ENCODE assay signal across 8 cellular contexts in genomic region chr1:7070389-7071029, GRCh38.
A peak's percentile ranks its signal among the peaks of the same experiment; 100 is the strongest.
DNase-seq lines count a peak whose midpoint lies in the region; ATAC-seq and TF ChIP-seq lines count a peak whose summit lies in the region.

No MANE protein-coding gene starts in this region.

- CTCF ChIA-PET in CD8-positive, alpha-beta T cell (lab: Charles Lee), result interaction anchor here (0.5 to 3.4 kb wide), 26 partner anchors 8 to 351 kb away, joined by 3 to 26 read pairs (median 4); no protein-coding TSS in a partner anchor
- CTCF ChIA-PET in PC-3 (lab: Charles Lee), result interaction anchor here (1.4 kb wide), 1 partner anchor 28 kb away, joined by 6 read pairs; no protein-coding TSS in a partner anchor

- H3K4me2 ChIP-seq in PC-3 (ENCODE audit: low read length), result peak overlapping the region; percentile 54
- no peak overlapping the region for H3K4me2 ChIP-seq in neural cell (ENCODE audit: low read length)

- no peaks in the 10 kb centered on the region for H3K27me3 ChIP-seq in CD8-positive, alpha-beta T cell (ENCODE audit: insufficient read depth, low read length)
- peaks cover 43% of the 10 kb centered on the region for H3K27me3 ChIP-seq in PC-3 (ENCODE audit: low read length)
- no peaks in the 10 kb centered on the region for H3K27me3 ChIP-seq in neural cell (ENCODE audit: insufficient read depth, low read depth, low read length)
- peaks cover 4 to 15% (median 7%) of the 10 kb centered on the region in 5 donors for H3K27me3 ChIP-seq in subcutaneous abdominal adipose tissue (ENCODE audit: control insufficient read depth in 5 of 5, insufficient read depth in 4 of 5, low read length in 5 of 5)

- no peaks in the 10 kb centered on the region for H3K36me3 ChIP-seq in CD8-positive, alpha-beta T cell (ENCODE audit: insufficient read depth, low read length)
- H3K36me3 ChIP-seq in PC-3 (ENCODE audit: low read depth, low read length), result no peaks in the 10 kb centered on the region
- no peaks in the 10 kb centered on the region for H3K36me3 ChIP-seq in neural cell (ENCODE audit: insufficient read depth, low read length)
- no peaks in the 10 kb centered on the region for H3K36me3 ChIP-seq in subcutaneous abdominal adipose tissue (ENCODE audit: control insufficient read depth in 5 of 5, insufficient read depth in 5 of 5, low read length in 5 of 5)

- H3K9me2 ChIP-seq in PC-3 (replicated peaks; ENCODE audit: low read length) (no peaks in the 10 kb centered on the region), neural cell (ENCODE audit: insufficient read depth, low read length) (no peaks in the 10 kb centered on the region)

- TF ChIP-seq EP300 in neural cell (conservative IDR thresholded peaks at IDR 0.05; ENCODE audit: poor library complexity, severe bottlenecking), result no peak

- no peak overlapping the region for H3K4me3 Mint-ChIP-seq in CD8-positive, alpha-beta T cell

- peaks cover 24% of the 10 kb centered on the region for H3K27me3 Mint-ChIP-seq in CD8-positive, alpha-beta T cell (ENCODE audit: low read depth)

- TF ChIP-seq RAD21 in neural cell (conservative IDR thresholded peaks at IDR 0.05), result peak; percentile 60

- POLR2A ChIA-PET in CD8-positive, alpha-beta T cell (lab: Charles Lee), result no interaction called here
- POLR2A ChIA-PET in PC-3 (lab: Charles Lee; ENCODE audit: unreplicated experiment), result no interaction called here

- no TSS peak for BruUV-seq in PC-3 (replicated peaks; lab: Mats Ljungman, UMichigan)

- H3K9me3 ChIP-seq in CD8-positive, alpha-beta T cell (ENCODE audit: low read length), result no peaks in the 10 kb centered on the region
- H3K9me3 ChIP-seq in PC-3 (ENCODE audit: low read length) (no peaks in the 10 kb centered on the region), neural cell (ENCODE audit: low read length) (no peaks in the 10 kb centered on the region), subcutaneous abdominal adipose tissue (ENCODE audit: control insufficient read depth in 5 of 5, low read length in 5 of 5) (no peaks in the 10 kb centered on the region)

- no peaks in the 10 kb centered on the region for H3K36me3 Mint-ChIP-seq in CD8-positive, alpha-beta T cell

- H3K9ac ChIP-seq in PC-3 (ENCODE audit: low read length), result no peak overlapping the region
- H3K9ac ChIP-seq in neural cell (ENCODE audit: low read length), result no peak overlapping the region
- H3K9ac ChIP-seq in subcutaneous abdominal adipose tissue (ENCODE audit: low read length in 5 of 5), result peak overlapping the region in 1 of 5 donors; percentile 29

- intact Hi-C loops in CD8-positive, alpha-beta T cell (cut with DNase I, micrococcal nuclease), result loop anchor here in 1 of 2 experiments (1.0 to 2.0 kb wide), 2 partner anchors 276 to 350 kb away; no protein-coding TSS in a partner anchor
- intact Hi-C loops in PC-3 (cut with micrococcal nuclease), result loop anchor here (1.0 to 2.0 kb wide), 2 partner anchors 276 to 350 kb away; no protein-coding TSS in a partner anchor

- DNase-seq in CD8-positive, alpha-beta T cell, result peak; percentile 15 to 59 (median 47)
- peak; percentile 72 for DNase-seq in PC-3
- peak; percentile 59 for DNase-seq in activated T-cell treated with anti-CD3 and anti-CD28 coated beads, Interleukin-2, amount 50 U/mL, for 48 hours
- peak; percentile 73 for DNase-seq in fibroblast of pulmonary artery (ENCODE audit: low read depth)

- H4K20me1 ChIP-seq in PC-3 (ENCODE audit: low read length) (no peaks in the 10 kb centered on the region), neural cell (ENCODE audit: insufficient read depth) (no peaks in the 10 kb centered on the region)

- H3K4me1 ChIP-seq in CD8-positive, alpha-beta T cell (ENCODE audit: insufficient read depth, low read length), result peaks cover 4% of the 10 kb centered on the region
- no peaks in the 10 kb centered on the region for H3K4me1 ChIP-seq in PC-3 (ENCODE audit: insufficient read depth, low read length)
- H3K4me1 ChIP-seq in subcutaneous abdominal adipose tissue (ENCODE audit: control insufficient read depth in 5 of 5, insufficient read depth in 5 of 5, low read length in 5 of 5), result peaks cover 0 to 9% (median 7%) of the 10 kb centered on the region in 5 donors

- peaks cover 4% of the 10 kb centered on the region for H3K4me1 Mint-ChIP-seq in CD8-positive, alpha-beta T cell (ENCODE audit: low read depth)

- no peaks in the 10 kb centered on the region for H3F3A ChIP-seq in PC-3 (ENCODE audit: low read length, unreplicated experiment)
- H3F3A ChIP-seq in neural cell (ENCODE audit: insufficient read depth, low read length, poor library complexity, severe bottlenecking), result no peaks in the 10 kb centered on the region

- H3K4me3 ChIP-seq in CD8-positive, alpha-beta T cell (ENCODE audit: low read depth, low read length), result no peak overlapping the region
- no peak overlapping the region for H3K4me3 ChIP-seq in PC-3 (ENCODE audit: low read length)
- H3K4me3 ChIP-seq in fibroblast of pulmonary artery (replicated peaks; ENCODE audit: low read depth, low read length), result peak overlapping the region; percentile 47
- peak overlapping the region; percentile 35 for H3K4me3 ChIP-seq in neural cell (ENCODE audit: low read length)
- H3K4me3 ChIP-seq in subcutaneous abdominal adipose tissue (ENCODE audit: low read depth in 1 of 5, low read length in 5 of 5), result peak overlapping the region; percentile 34 to 74 (median 54)

- H3K79me2 ChIP-seq in PC-3 (ENCODE audit: low read length) (no peaks in the 10 kb centered on the region), neural cell (replicated peaks; ENCODE audit: insufficient read depth, low read length) (no peaks in the 10 kb centered on the region)

- no peaks in the 10 kb centered on the region for H3K9me3 Mint-ChIP-seq in CD8-positive, alpha-beta T cell

- no peak for ATAC-seq in CD8-positive, alpha-beta T cell
- peak; percentile 39 for ATAC-seq in HG03432 (IDR thresholded peaks at IDR 0.05; ENCODE audit: unreplicated experiment)
- peak; percentile 88 for ATAC-seq in PC-3
- ATAC-seq in HG02798 (IDR thresholded peaks at IDR 0.05; ENCODE audit: poor library complexity, unreplicated experiment), result no peak

- TF ChIP-seq CTCF in CD8-positive, alpha-beta T cell (IDR thresholded peaks at IDR 0.05), result peak; percentile 63
- TF ChIP-seq CTCF in PC-3 (conservative IDR thresholded peaks at IDR 0.05; ENCODE audit: low read depth, low read length) (peak; percentile 88), fibroblast of pulmonary artery (IDR thresholded peaks at IDR 0.05; ENCODE audit: low read length, missing control alignments) (peak; percentile 91), neural cell (IDR thresholded peaks at IDR 0.05; ENCODE audit: poor library complexity, severe bottlenecking) (peak; percentile 68)

- H3K27ac ChIP-seq in CD8-positive, alpha-beta T cell (ENCODE audit: low read depth, low read length), result no peak overlapping the region
- H3K27ac ChIP-seq in PC-3 (ENCODE audit: low read length) (no peak overlapping the region), neural cell (ENCODE audit: low read length) (no peak overlapping the region), subcutaneous abdominal adipose tissue (ENCODE audit: low read depth, low read length) (no peak overlapping the region)

- peak overlapping the region; percentile 18; the same call in 1 of the 2 replicates for H2AFZ ChIP-seq in PC-3 (ENCODE audit: low read length)
- H2AFZ ChIP-seq in neural cell (ENCODE audit: low read depth, low read length), result no peak overlapping the region

- no peak overlapping the region for H3K27ac Mint-ChIP-seq in CD8-positive, alpha-beta T cell

TF ChIP-seq in neural cell, 6 proteins besides CTCF, POLR2A, EP300 and RAD21:
- TF ChIP-seq EZH2 (IDR thresholded peaks at IDR 0.05; ENCODE audit: borderline replicate concordance, insufficient read depth, low read length, poor library complexity, severe bottlenecking), result no peak
- no peak for TF ChIP-seq REST (IDR thresholded peaks at IDR 0.05; ENCODE audit: borderline replicate concordance)
- no peak for TF ChIP-seq POLR2AphosphoS5 (IDR thresholded peaks at IDR 0.05)
- TF ChIP-seq SMC3 (conservative IDR thresholded peaks at IDR 0.05; ENCODE audit: poor library complexity), result peak; percentile 65
- no peak for TF ChIP-seq TAF1 (IDR thresholded peaks at IDR 0.05; ENCODE audit: low read depth)

Comparison
In these comparisons a context has a peak if more than half of its experiments do, and no peak if none do; other contexts are left out.
1. ATAC-seq: peak in HG03432 (single experiment) and PC-3 (single experiment); none in CD8-positive, alpha-beta T cell (single experiment) and HG02798 (single experiment).
2. H3K4me3 ChIP-seq: peak in fibroblast of pulmonary artery (single experiment), neural cell (single experiment) and subcutaneous abdominal adipose tissue (5 of 5); none in CD8-positive, alpha-beta T cell (single experiment) and PC-3 (single experiment).
3. Peak in every context shown above with its lines, with median percentiles within 50 percentile points of each other: DNase-seq and CTCF ChIP-seq.